Comparison of ENCODE assay signal across 1 cellular context in the genomic region with DNA sequence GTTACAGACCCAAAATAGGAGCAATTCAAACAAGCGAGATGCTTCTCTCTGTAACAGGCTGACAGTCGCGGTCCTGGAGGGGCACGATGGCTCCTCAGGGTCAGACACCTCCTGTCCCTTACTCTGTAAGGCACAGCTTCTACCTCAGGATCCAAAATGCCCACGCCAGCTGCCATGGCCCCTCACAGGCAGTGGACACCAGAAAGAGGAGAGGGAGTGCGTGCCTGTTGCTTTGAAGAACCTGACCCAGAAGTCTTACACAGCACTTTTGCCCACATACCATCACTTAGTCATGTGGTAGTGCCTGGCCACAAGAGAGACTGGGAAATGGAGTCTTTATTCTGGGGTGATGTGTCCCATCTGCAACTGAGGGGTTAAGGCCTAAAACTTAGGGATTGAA.
TF ChIP-seq lines count a peak whose summit lies in the region.

No MANE protein-coding gene starts in this region.

TF ChIP-seq in GM23338, 12 proteins besides CTCF, POLR2A, EP300 and RAD21 (continued from another document):
- TF ChIP-seq ZNF462 (CRISPR knock-in tag; IDR thresholded peaks at IDR 0.05) (no peak), ZNF331 (CRISPR knock-in tag; IDR thresholded peaks at IDR 0.05; ENCODE audit: low read depth) (no peak), ZNF114 (CRISPR knock-in tag; IDR thresholded peaks at IDR 0.05) (no peak), STAT1 (IDR thresholded peaks at IDR 0.05; ENCODE audit: unreplicated experiment) (no peak), ETS1 (IDR thresholded peaks at IDR 0.05) (no peak), POLR2AphosphoS5 (IDR thresholded peaks at IDR 0.05; ENCODE audit: low read depth) (no peak), EZH2phosphoT487 (IDR thresholded peaks at IDR 0.05; ENCODE audit: unreplicated experiment) (no peak), EZH2 (IDR thresholded peaks at IDR 0.05; ENCODE audit: low read depth, unreplicated experiment) (no peak), JUNB (IDR thresholded peaks at IDR 0.05; ENCODE audit: unreplicated experiment) (no peak), NANOG (IDR thresholded peaks at IDR 0.05; ENCODE audit: borderline replicate concordance) (no peak)
- TF ChIP-seq, protein P1, sequence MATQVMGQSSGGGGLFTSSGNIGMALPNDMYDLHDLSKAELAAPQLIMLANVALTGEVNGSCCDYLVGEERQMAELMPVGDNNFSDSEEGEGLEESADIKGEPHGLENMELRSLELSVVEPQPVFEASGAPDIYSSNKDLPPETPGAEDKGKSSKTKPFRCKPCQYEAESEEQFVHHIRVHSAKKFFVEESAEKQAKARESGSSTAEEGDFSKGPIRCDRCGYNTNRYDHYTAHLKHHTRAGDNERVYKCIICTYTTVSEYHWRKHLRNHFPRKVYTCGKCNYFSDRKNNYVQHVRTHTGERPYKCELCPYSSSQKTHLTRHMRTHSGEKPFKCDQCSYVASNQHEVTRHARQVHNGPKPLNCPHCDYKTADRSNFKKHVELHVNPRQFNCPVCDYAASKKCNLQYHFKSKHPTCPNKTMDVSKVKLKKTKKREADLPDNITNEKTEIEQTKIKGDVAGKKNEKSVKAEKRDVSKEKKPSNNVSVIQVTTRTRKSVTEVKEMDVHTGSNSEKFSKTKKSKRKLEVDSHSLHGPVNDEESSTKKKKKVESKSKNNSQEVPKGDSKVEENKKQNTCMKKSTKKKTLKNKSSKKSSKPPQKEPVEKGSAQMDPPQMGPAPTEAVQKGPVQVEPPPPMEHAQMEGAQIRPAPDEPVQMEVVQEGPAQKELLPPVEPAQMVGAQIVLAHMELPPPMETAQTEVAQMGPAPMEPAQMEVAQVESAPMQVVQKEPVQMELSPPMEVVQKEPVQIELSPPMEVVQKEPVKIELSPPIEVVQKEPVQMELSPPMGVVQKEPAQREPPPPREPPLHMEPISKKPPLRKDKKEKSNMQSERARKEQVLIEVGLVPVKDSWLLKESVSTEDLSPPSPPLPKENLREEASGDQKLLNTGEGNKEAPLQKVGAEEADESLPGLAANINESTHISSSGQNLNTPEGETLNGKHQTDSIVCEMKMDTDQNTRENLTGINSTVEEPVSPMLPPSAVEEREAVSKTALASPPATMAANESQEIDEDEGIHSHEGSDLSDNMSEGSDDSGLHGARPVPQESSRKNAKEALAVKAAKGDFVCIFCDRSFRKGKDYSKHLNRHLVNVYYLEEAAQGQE (IDR thresholded peaks at IDR 0.05; ENCODE audit: unreplicated experiment), result no peak
TF ChIP-seq in GM23338: peak in this region for 0.
